In genomic region chr7:82325416-82325815, GRCh38 we compare ENCODE assay signal across 19 cellular contexts.
"Had no signal": no experiment of that assay in that cellular context is flagged by ENCODE, and none has a peak within 500 bp of the region (broad histone marks: within the 10 kb centered on the region; RNA-seq: fewer than 3 reads in every experiment).

No MANE protein-coding gene starts in this region.

- H3K36me3 ChIP-seq: breast epithelium, right atrium auricular region, thyroid gland had no signal

- H3K27ac ChIP-seq: breast epithelium, coronary artery, right atrium auricular region, thyroid gland had no signal

- H3K27me3 ChIP-seq: breast epithelium, right atrium auricular region, thyroid gland had no signal

- H3K4me3 ChIP-seq: breast epithelium, coronary artery, lung, right atrium auricular region, thyroid gland had no signal

- H3K4me1 ChIP-seq: breast epithelium, right atrium auricular region, thyroid gland had no signal

- H3K9me3 ChIP-seq: breast epithelium, right atrium auricular region, thyroid gland had no signal

- DNase-seq: activated CD4-positive, alpha-beta T cell treated with anti-CD3 and anti-CD28 coated beads for 48 hours; activated CD4-positive, CD25-positive, alpha-beta regulatory T cell; activated CD8-positive, alpha-beta T cell treated with anti-CD3 and anti-CD28 coated beads for 36 hours; activated naive CD4-positive, alpha-beta T cell treated with anti-CD3 and anti-CD28 coated beads for 36 hours; activated T-cell treated with anti-CD3 and anti-CD28 coated beads, Interleukin-2, amount 50 U/mL, for 24 hours; aorta; erythroblast; islet precursor cell; left colon; posterior cingulate gyrus; stimulated activated CD4-positive, alpha-beta T cell treated with anti-CD3 and anti-CD28 coated beads, Interleukin-2, amount 100 ng/mL, for 24 hours; stimulated activated naive CD4-positive, alpha-beta T cell treated with Interleukin-2 at 50 U/mL for 16 hours; T-helper 1 cell; T-helper 9 cell; thyroid gland had no signal
